Comparison of ENCODE assay signal across 13 cellular contexts in the genomic region with DNA sequence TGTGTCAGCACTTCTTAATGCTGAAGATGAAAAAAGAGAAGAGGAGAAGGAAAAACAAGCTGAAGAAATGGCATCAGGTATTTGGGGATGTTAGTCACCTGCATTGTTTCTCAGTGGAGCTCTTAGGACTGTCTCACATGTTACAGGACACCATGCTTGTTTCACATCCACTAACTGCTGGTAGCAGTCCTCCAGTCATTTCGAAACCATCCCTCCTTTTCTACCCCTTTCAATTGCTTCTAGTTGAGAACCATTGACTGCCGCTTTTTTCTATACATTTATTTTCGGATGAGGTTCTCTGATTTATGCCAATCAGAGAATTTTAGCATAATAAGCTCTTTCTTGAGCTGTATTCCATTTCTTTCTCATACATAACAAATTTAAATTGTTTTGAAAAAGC. TPM values are rescaled to one million over a fixed set of nuclear protein-coding genes. Genes with fewer than 3 reads are reported as not detected.
DNase-seq lines count a peak whose midpoint lies in the region; ATAC-seq, FAIRE-seq and TF ChIP-seq lines count a peak whose summit lies in the region.
"Had no signal": no experiment of that assay in that cellular context is flagged by ENCODE, and none has a peak within 500 bp of the region (broad histone marks: within the 10 kb centered on the region; RNA-seq: fewer than 3 reads in every experiment).

No MANE protein-coding gene starts in this region.

- no peak overlapping the region for H3K9ac ChIP-seq in OCI-LY3 (ENCODE audit: low read length)

- H3K27me3 ChIP-seq in OCI-LY3 (ENCODE audit: low read depth, low read length) (no peaks in the 10 kb centered on the region), adrenal gland (no peaks in the 10 kb centered on the region)
- H3K27me3 ChIP-seq: uterus had no signal

- H2AFZ ChIP-seq in OCI-LY3 (ENCODE audit: low read depth, low read length) = no peak overlapping the region

- H3K27ac ChIP-seq in OCI-LY3 (ENCODE audit: low read length) (peak overlapping the region; percentile 55), adrenal gland (no peak overlapping the region)
- H3K27ac ChIP-seq: uterus had no signal

- DNase-seq in GM12891 (ENCODE audit: insufficient read length, low spot score) = peak; percentile 51
- DNase-seq in RKO (ENCODE audit: low spot score) = no peak
- DNase-seq in adrenal gland = no peak
- DNase-seq in left ventricle myocardium superior = no peak
- DNase-seq in SHP77 treated with DMSO at 0.1 percent for 48 hours (lab: John Stamatoyannopoulos, UW) = no peak
- DNase-seq: Caco-2, NCI-H2227 treated with DMSO at 0.1 percent for 48 hours, uterus had no signal

- 0 out of 2 replicates have a peak overlapping the region, but pooled peaks have one; percentile 12 for H3K4me2 ChIP-seq in OCI-LY3 (ENCODE audit: low read length)

- H3K9me3 ChIP-seq in OCI-LY3 (ENCODE audit: insufficient read depth, low read length) = no peaks in the 10 kb centered on the region
- no peaks in the 10 kb centered on the region for H3K9me3 ChIP-seq in adrenal gland (replicated peaks in 1 of 3)
- H3K9me3 ChIP-seq: Caco-2, uterus had no signal

- ATAC-seq in GM19372 (IDR thresholded peaks at IDR 0.05; ENCODE audit: low read depth, unreplicated experiment) (peak; percentile 100), HG02970 (IDR thresholded peaks at IDR 0.05; ENCODE audit: low FRiP score, unreplicated experiment) (peak; percentile 83), left ventricle myocardium superior (no peak)
- ATAC-seq: HCT116 had no signal

- TF ChIP-seq POLR2A in GM12891 (IDR thresholded peaks at IDR 0.05; ENCODE audit: low read depth, low read length) (no peak), adrenal gland (IDR thresholded peaks at IDR 0.05) (no peak)

- TF ChIP-seq CTCF in OCI-LY3 (IDR thresholded peaks at IDR 0.05; ENCODE audit: low read depth, low read length) = no peak
- no peak for TF ChIP-seq CTCF in adrenal gland (IDR thresholded peaks at IDR 0.05)

- intact Hi-C loops in adrenal gland (cut with DNase I) = no loop called here
- intact Hi-C loops in left ventricle myocardium superior (cut with micrococcal nuclease) = no loop called here

- 91 to 96% (median 92%) methylated on average over 3 of the region's 3 CpGs for WGBS in adrenal gland, 4 donors

- FAIRE-seq in GM12891 (lab: Jason Lieb, UNC) = peak; percentile 89
- FAIRE-seq: TTC549 had no signal

- no peak overlapping the region for H3K4me3 ChIP-seq in OCI-LY3 (ENCODE audit: low read length)
- no peak overlapping the region for H3K4me3 ChIP-seq in adrenal gland
- H3K4me3 ChIP-seq: uterus had no signal

- peaks cover 8% of the 10 kb centered on the region; the same call in 1 of the 2 replicates for H4K20me1 ChIP-seq in OCI-LY3 (ENCODE audit: insufficient read depth, low read length)

- no peaks in the 10 kb centered on the region for H3K79me2 ChIP-seq in OCI-LY3 (ENCODE audit: low read length)

- peaks cover under 1% of the 10 kb centered on the region for H3K36me3 ChIP-seq in OCI-LY3 (replicated peaks; ENCODE audit: low read depth, low read length)
- H3K36me3 ChIP-seq in adrenal gland (replicated peaks in 1 of 2) = peaks cover 0 to 40% of the 10 kb centered on the region in 2 donors
- H3K36me3 ChIP-seq: uterus had no signal

- peaks cover 19% of the 10 kb centered on the region for H3K4me1 ChIP-seq in OCI-LY3 (ENCODE audit: low read length)
- H3K4me1 ChIP-seq in adrenal gland (replicated peaks in 1 of 2) = peaks cover 6 to 10% of the 10 kb centered on the region in 2 donors
- H3K4me1 ChIP-seq: Caco-2, uterus had no signal

TF ChIP-seq in GM12891, 5 proteins besides CTCF, POLR2A, EP300 and RAD21:
- peak; percentile 55 for TF ChIP-seq SPI1 (IDR thresholded peaks at IDR 0.05; ENCODE audit: low read depth, low read length)
- no peak for TF ChIP-seq POLR2AphosphoS5 (IDR thresholded peaks at IDR 0.05; ENCODE audit: low read depth, low read length)
- no peak for TF ChIP-seq PAX5 (IDR thresholded peaks at IDR 0.05; ENCODE audit: insufficient read depth, low read length, severe bottlenecking)
- no peak for TF ChIP-seq TAF1 (IDR thresholded peaks at IDR 0.05; ENCODE audit: low read depth, low read length)
- no peak for TF ChIP-seq POU2F2 (IDR thresholded peaks at IDR 0.05; ENCODE audit: low read depth, low read length)

RNA-seq across cellular contexts. Expression of a gene that starts 21.5 kb away (rescaled TPM):
- polyA plus RNA-seq in GM12891 (2012; ENCODE audit: low read depth, missing spikeins) = 19.6 TPM
- total RNA-seq in adrenal gland (100 to 1,000 TPM in 1 of 8 donors, 10 to 100 TPM in 7; 33.4 to 112 (median 48.4) TPM), left ventricle myocardium superior (31.1 TPM)
- 10 to 100 TPM; 25.8 to 50.1 (median 27.9) TPM for polyA plus RNA-seq in adrenal gland

RNA-seq across cellular contexts. Expression of a gene that starts 51.2 kb away (rescaled TPM):
- polyA plus RNA-seq in GM12891 (2012; ENCODE audit: low read depth, missing spikeins) = 42.0 TPM
- total RNA-seq in adrenal gland (1 to 10 TPM in 7 of 8 donors, under 1 TPM in 1; 0.48 to 8.6 (median 2.8) TPM), left ventricle myocardium superior (8.2 TPM)
- polyA plus RNA-seq in adrenal gland = 1 to 10 TPM; 2.9 to 7.6 (median 3.9) TPM
